Comparison of ENCODE assay signal across 8 cellular contexts in the genomic region with DNA sequence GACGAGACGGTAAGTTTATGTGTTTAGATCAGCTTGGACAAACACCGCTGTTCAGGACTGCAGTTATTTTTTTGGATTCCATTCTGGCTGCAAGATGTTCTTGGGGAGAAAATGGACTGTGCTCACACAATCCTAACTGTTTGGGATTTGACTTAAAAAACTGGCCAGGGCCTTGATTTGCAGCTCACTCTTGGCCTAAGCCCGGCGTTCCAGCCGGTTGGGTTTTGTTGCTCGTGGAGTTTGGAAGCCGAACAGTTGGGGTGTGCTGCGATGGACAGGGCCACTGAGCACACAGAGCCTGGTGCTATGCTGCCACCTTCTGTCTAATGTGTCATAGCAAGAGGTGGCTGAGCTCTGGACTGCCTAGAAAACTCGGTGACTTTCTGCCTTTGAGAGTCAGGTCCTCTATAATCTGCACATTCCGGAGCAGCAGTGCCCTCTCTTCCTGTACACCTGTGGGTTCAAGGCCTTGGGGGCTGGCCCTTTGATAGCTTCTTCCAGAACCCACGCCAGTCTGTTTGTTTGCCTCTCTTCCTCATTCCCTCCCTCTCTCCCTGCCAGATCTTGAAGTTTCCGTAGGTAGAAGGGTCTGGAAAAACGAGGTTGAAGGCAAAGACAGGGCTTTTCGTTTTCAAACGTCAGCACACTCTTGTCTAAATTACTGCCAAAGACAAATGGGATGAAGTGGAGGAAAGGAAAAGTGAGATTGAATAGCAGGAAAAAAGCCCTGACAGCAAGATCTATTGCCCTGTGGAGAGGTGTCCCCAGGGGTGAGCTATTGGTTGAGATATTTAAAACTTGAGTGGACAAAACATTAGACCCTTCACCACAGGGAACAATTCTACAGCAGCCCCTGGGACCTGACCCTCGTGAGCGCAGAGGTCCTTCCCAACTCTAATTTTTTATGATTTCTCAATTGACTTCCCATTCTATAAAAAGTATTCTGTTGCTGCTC.
A peak's percentile ranks its signal among the peaks of the same experiment; 100 is the strongest.
DNase-seq lines count a peak whose midpoint lies in the region; ATAC-seq and TF ChIP-seq lines count a peak whose summit lies in the region.

No MANE protein-coding gene starts in this region.

- peak; percentile 89 for TF ChIP-seq CTCF in AG04450 (IDR thresholded peaks at IDR 0.05; ENCODE audit: low read depth, low read length)
- TF ChIP-seq CTCF in lung (IDR thresholded peaks at IDR 0.05; ENCODE audit: control extremely low read depth, extremely low read depth) = peak; percentile 88

- H3K36me3 ChIP-seq in lung (ENCODE audit: control insufficient read depth in 2 of 2, insufficient read depth in 2 of 2, low read length in 2 of 2) = no peaks in the 10 kb centered on the region

- POLR2A ChIA-PET in AG04450 (lab: Yijun Ruan, JAX) = interaction anchor here (0.6 kb wide), 1 partner anchor 435 kb away, joined by 3 read pairs; no protein-coding TSS in a partner anchor

- H3K27me3 ChIP-seq in AG04450 (ENCODE audit: control insufficient read depth, insufficient read depth, low read length) (peaks cover 7% of the 10 kb centered on the region), lung (ENCODE audit: control insufficient read depth, insufficient read depth) (no peaks in the 10 kb centered on the region)

- peaks cover 0 to 2% of the 10 kb centered on the region in 2 donors for H3K4me1 ChIP-seq in lung (ENCODE audit: control insufficient read depth in 2 of 2, insufficient read depth in 2 of 2, low read length in 2 of 2)

- H3K4me3 ChIP-seq in AG04450 (ENCODE audit: low read depth, low read length) = no peak overlapping the region
- H3K4me3 ChIP-seq in lung = no peak overlapping the region

- CTCF ChIA-PET in AG04450 (lab: Charles Lee) = interaction anchor here (0.6 to 4.0 kb wide), 106 partner anchors 8 to 1122 kb away, joined by 3 to 120 read pairs (median 4); partner anchors contain the start of genes VTI1A and ZDHHC6

- H3K9me3 ChIP-seq in AG04450 (ENCODE audit: control insufficient read depth, insufficient read depth, low read length) (no peaks in the 10 kb centered on the region), lung (ENCODE audit: control insufficient read depth in 2 of 2, insufficient read depth in 1 of 2, low read length in 1 of 2) (no peaks in the 10 kb centered on the region)

- ATAC-seq in GM18519 (IDR thresholded peaks at IDR 0.05; ENCODE audit: low FRiP score, unreplicated experiment) (peak; percentile 83), HG03103 (IDR thresholded peaks at IDR 0.05; ENCODE audit: low read depth, unreplicated experiment) (peak; percentile 84), lung (ENCODE audit: insufficient read depth, low FRiP score) (peak; percentile 98)

- H3K27ac ChIP-seq in AG04450 (ENCODE audit: low read depth, low read length) = peak overlapping the region; percentile 21
- H3K27ac ChIP-seq in lung (ENCODE audit: low read depth in 1 of 2, low read length in 1 of 2) = peak overlapping the region in 1 of 2 donors; percentile 37

- DNase-seq in AG04450 (ENCODE audit: low read depth, low spot score) (peak; percentile 63), NCI-H460 (ENCODE audit: extremely low read depth, low read depth) (peak; percentile 85), ecto neural progenitor cell (ENCODE audit: low spot score) (peak; percentile 88), lung (ENCODE audit: low spot score) (peak; percentile 82)
- DNase-seq in activated CD4-positive, alpha-beta T cell treated with anti-CD3 and anti-CD28 coated beads, Interleukin-2, amount 50 U/mL, for 1 hour = peak; percentile 49
- DNase-seq in stimulated activated CD8-positive, alpha-beta memory T cell treated with anti-CD3 and anti-CD28 coated beads, Interleukin-12 subunit alpha, Interleukin-12 subunit beta, amount 100 ng/mL, for 1 hour (ENCODE audit: low read depth) = peak; percentile 44

- 20 to 22% methylated on average over 18 of the region's 18 CpGs for WGBS in lung, 2 donors
